ENCODE assay signal across 14 cellular contexts in the genomic region with DNA sequence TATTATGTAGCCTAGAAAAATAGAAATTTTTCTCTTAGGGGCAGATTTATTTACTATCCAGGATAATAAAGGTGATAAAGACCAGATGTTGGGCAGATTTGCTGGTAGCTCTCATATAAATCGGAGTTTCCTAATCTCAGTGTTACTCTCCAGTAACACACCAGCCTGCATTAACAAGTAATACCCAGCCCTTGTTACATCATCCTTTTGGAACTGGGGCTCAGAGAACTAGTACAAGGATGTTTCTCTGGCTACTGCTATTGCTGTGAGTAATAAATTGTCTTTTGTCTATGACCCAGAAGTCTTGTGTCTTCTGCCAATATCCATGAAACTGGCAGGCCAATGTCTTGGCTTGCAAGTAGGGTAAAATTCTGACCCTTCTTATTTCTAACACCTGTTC. TPM values are rescaled to one million over a fixed set of nuclear protein-coding genes. Genes with fewer than 3 reads are reported as not detected.
DNase-seq lines count a peak whose midpoint lies in the region; ATAC-seq and TF ChIP-seq lines count a peak whose summit lies in the region.
"Had no signal": no experiment of that assay in that cellular context is flagged by ENCODE, and none has a peak within 500 bp of the region (broad histone marks: within the 10 kb centered on the region; RNA-seq: fewer than 3 reads in every experiment).

No MANE protein-coding gene starts in this region.

- H3K36me3 ChIP-seq in adipocyte (ENCODE audit: control insufficient read depth, insufficient read depth, low read length, severe bottlenecking), result no peaks in the 10 kb centered on the region

- H3K4me1 ChIP-seq in adipocyte (ENCODE audit: control insufficient read depth, insufficient read depth, low read length), result peaks cover 22% of the 10 kb centered on the region
- H3K4me1 ChIP-seq: Caco-2 had no signal

- in situ Hi-C loops in G401 (cut with HindIII; ENCODE audit: low sequenced_read_pairs), result no loop called here

- H3K4me3 ChIP-seq in adipocyte (ENCODE audit: low read length) (no peak overlapping the region), skeletal muscle cell (ENCODE audit: low read depth, low read length) (no peak overlapping the region)
- H3K4me3 ChIP-seq: lung had no signal

- no peak for ATAC-seq in SK-N-SH treated with all-trans-retinoic acid at 6 μM for 48 hours

- DNase-seq in NCI-H82 (lab: John Stamatoyannopoulos, UW), result peak; percentile 7
- DNase-seq in NCI-H82 treated with DMSO at 0.1 percent for 48 hours (lab: John Stamatoyannopoulos, UW; ENCODE audit: unreplicated experiment), result no peak
- peak; percentile 69 for DNase-seq in adipocyte (ENCODE audit: low read depth)
- DNase-seq in fibroblast of peridontal ligament (ENCODE audit: extremely low read depth), result peak; percentile 81
- peak; percentile 66 for DNase-seq in skeletal muscle cell (ENCODE audit: low read depth)
- DNase-seq in ecto neural progenitor cell (ENCODE audit: low spot score), result no peak
- no peak for DNase-seq in G401 (ENCODE audit: low spot score)
- DNase-seq: Caco-2, KG1, NCI-H1436 treated with DMSO at 0.1 percent for 48 hours, NCI-H524, T-helper 9 cell had no signal

- no peaks in the 10 kb centered on the region for H3K27me3 ChIP-seq in adipocyte (replicated peaks; ENCODE audit: control insufficient read depth, insufficient read depth, low read length)

- no peaks in the 10 kb centered on the region for H3K9me3 ChIP-seq in adipocyte (ENCODE audit: control insufficient read depth, low read length)
- H3K9me3 ChIP-seq: Caco-2 had no signal

- H3K9ac ChIP-seq in adipocyte (ENCODE audit: low read length), result no peak overlapping the region

TF ChIP-seq in SK-N-SH treated with all-trans-retinoic acid at 6 μM for 48 hours, 23 proteins besides CTCF, POLR2A, EP300 and RAD21:
- TF ChIP-seq ZNF8 (CRISPR knock-in tag; IDR thresholded peaks at IDR 0.05) (no peak), TCF4 (CRISPR knock-in tag; IDR thresholded peaks at IDR 0.05; ENCODE audit: borderline replicate concordance) (no peak), ISL1 (CRISPR knock-in tag; IDR thresholded peaks at IDR 0.05) (no peak), ZNF565 (CRISPR knock-in tag; conservative IDR thresholded peaks at IDR 0.05; ENCODE audit: low read depth) (no peak), ZFP30 (CRISPR knock-in tag; IDR thresholded peaks at IDR 0.05) (no peak), RARB (CRISPR knock-in tag; IDR thresholded peaks at IDR 0.05) (no peak), SNAI2 (CRISPR knock-in tag; IDR thresholded peaks at IDR 0.05) (no peak), ZC3H10 (CRISPR knock-in tag; IDR thresholded peaks at IDR 0.05) (no peak), OSR1 (CRISPR knock-in tag; IDR thresholded peaks at IDR 0.05) (no peak), ZNF70 (CRISPR knock-in tag; IDR thresholded peaks at IDR 0.05) (no peak), BACH2 (CRISPR knock-in tag; IDR thresholded peaks at IDR 0.05; ENCODE audit: borderline replicate concordance) (no peak), GLIS3 (CRISPR knock-in tag; IDR thresholded peaks at IDR 0.05) (no peak)
- TF ChIP-seq, protein P1, sequence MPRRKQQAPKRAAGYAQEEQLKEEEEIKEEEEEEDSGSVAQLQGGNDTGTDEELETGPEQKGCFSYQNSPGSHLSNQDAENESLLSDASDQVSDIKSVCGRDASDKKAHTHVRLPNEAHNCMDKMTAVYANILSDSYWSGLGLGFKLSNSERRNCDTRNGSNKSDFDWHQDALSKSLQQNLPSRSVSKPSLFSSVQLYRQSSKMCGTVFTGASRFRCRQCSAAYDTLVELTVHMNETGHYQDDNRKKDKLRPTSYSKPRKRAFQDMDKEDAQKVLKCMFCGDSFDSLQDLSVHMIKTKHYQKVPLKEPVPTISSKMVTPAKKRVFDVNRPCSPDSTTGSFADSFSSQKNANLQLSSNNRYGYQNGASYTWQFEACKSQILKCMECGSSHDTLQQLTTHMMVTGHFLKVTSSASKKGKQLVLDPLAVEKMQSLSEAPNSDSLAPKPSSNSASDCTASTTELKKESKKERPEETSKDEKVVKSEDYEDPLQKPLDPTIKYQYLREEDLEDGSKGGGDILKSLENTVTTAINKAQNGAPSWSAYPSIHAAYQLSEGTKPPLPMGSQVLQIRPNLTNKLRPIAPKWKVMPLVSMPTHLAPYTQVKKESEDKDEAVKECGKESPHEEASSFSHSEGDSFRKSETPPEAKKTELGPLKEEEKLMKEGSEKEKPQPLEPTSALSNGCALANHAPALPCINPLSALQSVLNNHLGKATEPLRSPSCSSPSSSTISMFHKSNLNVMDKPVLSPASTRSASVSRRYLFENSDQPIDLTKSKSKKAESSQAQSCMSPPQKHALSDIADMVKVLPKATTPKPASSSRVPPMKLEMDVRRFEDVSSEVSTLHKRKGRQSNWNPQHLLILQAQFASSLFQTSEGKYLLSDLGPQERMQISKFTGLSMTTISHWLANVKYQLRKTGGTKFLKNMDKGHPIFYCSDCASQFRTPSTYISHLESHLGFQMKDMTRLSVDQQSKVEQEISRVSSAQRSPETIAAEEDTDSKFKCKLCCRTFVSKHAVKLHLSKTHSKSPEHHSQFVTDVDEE (CRISPR knock-in tag; IDR thresholded peaks at IDR 0.05), result no peak
- TF ChIP-seq, protein P2, sequence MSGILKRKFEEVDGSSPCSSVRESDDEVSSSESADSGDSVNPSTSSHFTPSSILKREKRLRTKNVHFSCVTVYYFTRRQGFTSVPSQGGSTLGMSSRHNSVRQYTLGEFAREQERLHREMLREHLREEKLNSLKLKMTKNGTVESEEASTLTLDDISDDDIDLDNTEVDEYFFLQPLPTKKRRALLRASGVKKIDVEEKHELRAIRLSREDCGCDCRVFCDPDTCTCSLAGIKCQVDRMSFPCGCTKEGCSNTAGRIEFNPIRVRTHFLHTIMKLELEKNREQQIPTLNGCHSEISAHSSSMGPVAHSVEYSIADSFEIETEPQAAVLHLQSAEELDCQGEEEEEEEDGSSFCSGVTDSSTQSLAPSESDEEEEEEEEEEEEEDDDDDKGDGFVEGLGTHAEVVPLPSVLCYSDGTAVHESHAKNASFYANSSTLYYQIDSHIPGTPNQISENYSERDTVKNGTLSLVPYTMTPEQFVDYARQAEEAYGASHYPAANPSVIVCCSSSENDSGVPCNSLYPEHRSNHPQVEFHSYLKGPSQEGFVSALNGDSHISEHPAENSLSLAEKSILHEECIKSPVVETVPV (CRISPR knock-in tag; IDR thresholded peaks at IDR 0.05), result no peak
- TF ChIP-seq, protein P3, sequence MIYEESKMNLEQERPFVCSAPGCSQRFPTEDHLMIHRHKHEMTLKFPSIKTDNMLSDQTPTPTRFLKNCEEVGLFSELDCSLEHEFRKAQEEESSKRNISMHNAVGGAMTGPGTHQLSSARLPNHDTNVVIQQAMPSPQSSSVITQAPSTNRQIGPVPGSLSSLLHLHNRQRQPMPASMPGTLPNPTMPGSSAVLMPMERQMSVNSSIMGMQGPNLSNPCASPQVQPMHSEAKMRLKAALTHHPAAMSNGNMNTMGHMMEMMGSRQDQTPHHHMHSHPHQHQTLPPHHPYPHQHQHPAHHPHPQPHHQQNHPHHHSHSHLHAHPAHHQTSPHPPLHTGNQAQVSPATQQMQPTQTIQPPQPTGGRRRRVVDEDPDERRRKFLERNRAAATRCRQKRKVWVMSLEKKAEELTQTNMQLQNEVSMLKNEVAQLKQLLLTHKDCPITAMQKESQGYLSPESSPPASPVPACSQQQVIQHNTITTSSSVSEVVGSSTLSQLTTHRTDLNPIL (CRISPR knock-in tag; IDR thresholded peaks at IDR 0.05; ENCODE audit: low read depth), result no peak

RNA-seq across cellular contexts. Expression of a gene that starts 16.8 kb away (rescaled TPM):
- 248 and 276 TPM in 2 replicates for total RNA-seq in G401 (2014; rRNA removed; shearing (Covaris generic))

Comparison
In these comparisons a context has a peak if more than half of its experiments do, and no peak if none do; other contexts are left out.
1. DNase-seq: peak in NCI-H82 (single experiment), adipocyte (single experiment), fibroblast of peridontal ligament (single experiment) and skeletal muscle cell (single experiment); none in NCI-H82 treated with DMSO at 0.1 percent for 48 hours (single experiment), ecto neural progenitor cell (single experiment) and G401 (single experiment).